In the genomic region with DNA sequence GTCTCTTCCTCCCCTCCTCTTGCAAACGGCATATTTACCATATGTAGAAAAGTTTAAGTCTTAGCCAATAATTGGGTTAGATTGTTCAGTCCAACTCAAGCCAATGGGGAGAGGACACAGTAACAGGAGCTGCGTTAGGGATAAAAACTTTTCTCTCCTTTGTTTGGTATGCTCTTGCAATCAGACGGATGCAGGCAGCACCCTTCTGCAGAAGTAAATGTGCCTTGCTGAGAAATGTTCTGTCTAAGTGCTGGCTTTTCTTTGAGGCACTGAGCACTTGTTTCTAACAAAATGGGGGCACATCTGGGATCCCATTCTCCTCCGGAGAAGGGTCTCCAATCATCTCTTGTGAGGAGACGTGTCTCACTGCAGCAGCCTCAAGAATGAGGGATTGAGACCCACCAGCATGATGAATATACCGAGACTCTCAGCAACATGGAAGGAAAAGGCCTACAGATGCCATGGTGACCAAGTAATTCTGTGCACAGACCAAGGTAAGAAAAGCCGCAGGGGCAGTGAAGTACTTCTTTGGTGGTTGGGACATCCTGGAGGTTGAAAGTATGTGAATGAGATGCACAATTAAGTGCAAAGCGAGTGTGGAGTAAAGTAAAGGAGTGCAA, we compare ENCODE assay signal across 24 cellular contexts. TPM values are rescaled to one million over a fixed set of nuclear protein-coding genes. Genes with fewer than 3 reads are reported as not detected.
DNase-seq lines count a peak whose midpoint lies in the region; ATAC-seq, FAIRE-seq and TF ChIP-seq lines count a peak whose summit lies in the region.
"Had no signal": no experiment of that assay in that cellular context is flagged by ENCODE, and none has a peak within 500 bp of the region (broad histone marks: within the 10 kb centered on the region; RNA-seq: fewer than 3 reads in every experiment).

No MANE protein-coding gene starts in this region.

- H2AFZ ChIP-seq in HepG2 (ENCODE audit: low read length): no peak overlapping the region

- no peaks in the 10 kb centered on the region for H3K27me3 ChIP-seq in HepG2 (ENCODE audit: control insufficient read depth in 1 of 2, insufficient read depth in 2 of 2, low read length in 2 of 2)
- no peaks in the 10 kb centered on the region for H3K27me3 ChIP-seq in right lobe of liver
- H3K27me3 ChIP-seq in ovary: no peaks in the 10 kb centered on the region
- H3K27me3 ChIP-seq: stomach, tibial nerve had no signal

- H3K27me3 Mint-ChIP-seq in activated T-cell treated with anti-CD3 and anti-CD28 coated beads, Interleukin-2, amount 50 U/mL, for 4 hours (ENCODE audit: low read depth): no peaks in the 10 kb centered on the region
- H3K27me3 Mint-ChIP-seq: activated B cell treated with CpG ODN at 0.5 μM for 24 hours; activated naive CD4-positive, alpha-beta T cell treated with anti-CD3 and anti-CD28 coated beads, Interleukin-2, amount 10 ng/mL, durations not matched to agents 7 days and 5 days; CD4-positive, alpha-beta memory T cell had no signal

- TF ChIP-seq CTCF in HepG2 (CRISPR knock-in tag; IDR thresholded peaks at IDR 0.05) (no peak), right lobe of liver (IDR thresholded peaks at IDR 0.05) (no peak), ovary (IDR thresholded peaks at IDR 0.05) (no peak)

- no peak overlapping the region for H3K4me3 Mint-ChIP-seq in stimulated activated effector memory CD8-positive, alpha-beta T cell treated with anti-CD3 and anti-CD28 coated beads, Interleukin-12 subunit alpha, Interleukin-12 subunit beta, amount 100 ng/mL, for 72 hours
- no peak overlapping the region for H3K4me3 Mint-ChIP-seq in activated T-cell treated with anti-CD3 and anti-CD28 coated beads, Interleukin-2, amount 50 U/mL, for 4 hours
- H3K4me3 Mint-ChIP-seq: activated B cell treated with CpG ODN at 0.5 μM for 24 hours; activated naive CD4-positive, alpha-beta T cell treated with anti-CD3 and anti-CD28 coated beads, Interleukin-2, amount 10 ng/mL, durations not matched to agents 7 days and 5 days; activated T-cell treated with anti-CD3 and anti-CD28 coated beads, Interleukin-2, amount 50 U/mL, for 72 hours; CD4-positive, alpha-beta memory T cell had no signal

- in situ Hi-C loops in HepG2 (cut with HindIII; ENCODE audit: extremely low pct_ligation_motif_present, low pct_unique_long_range_greater_than_20kb): no loop called here

- H3K36me3 Mint-ChIP-seq in stimulated activated effector memory CD8-positive, alpha-beta T cell treated with anti-CD3 and anti-CD28 coated beads, Interleukin-12 subunit alpha, Interleukin-12 subunit beta, amount 100 ng/mL, for 72 hours: peaks cover 88% of the 10 kb centered on the region
- H3K36me3 Mint-ChIP-seq in activated T-cell treated with anti-CD3 and anti-CD28 coated beads, Interleukin-2, amount 50 U/mL, for 4 hours (ENCODE audit: insufficient read depth): peaks cover 69% of the 10 kb centered on the region

- no peak for FAIRE-seq in HepG2 (lab: Jason Lieb, UNC)
- FAIRE-seq: colon had no signal

- no peaks in the 10 kb centered on the region for H3K79me2 ChIP-seq in HepG2 (ENCODE audit: insufficient read depth, low read length)

- DNase-seq in HepG2 (ENCODE audit: low spot score) (no peak), right lobe of liver (no peak), MV-4-11 (lab: John Stamatoyannopoulos, UW) (peak; percentile 24), dermis blood vessel endothelial cell (peak; percentile 8), ovary (no peak)
- no peak for DNase-seq in stimulated activated effector memory CD8-positive, alpha-beta T cell treated with anti-CD3 and anti-CD28 coated beads, Interleukin-12 subunit alpha, Interleukin-12 subunit beta, amount 100 ng/mL, for 72 hours (ENCODE audit: low spot score in 2 of 2)
- DNase-seq in activated T-cell treated with anti-CD3 and anti-CD28 coated beads, Interleukin-2, amount 50 U/mL, for 4 hours: no peak
- DNase-seq: activated B cell treated with CpG ODN at 0.5 μM for 24 hours; activated CD8-positive, alpha-beta memory T cell treated with anti-CD3 and anti-CD28 coated beads for 24 hours; activated naive CD4-positive, alpha-beta T cell treated with anti-CD3 and anti-CD28 coated beads, Interleukin-2, amount 10 ng/mL, durations not matched to agents 7 days and 5 days; activated T-cell treated with anti-CD3 and anti-CD28 coated beads, Interleukin-2, amount 50 U/mL, for 72 hours; CD4-positive, alpha-beta memory T cell; GDM1; Karpas-422; NCI-H1092; NCI-H2029 treated with DMSO at 0.1 percent for 48 hours; retina; stimulated activated CD4-positive, alpha-beta T cell treated with anti-CD3 and anti-CD28 coated beads, Interleukin-4, amount 100 ng/mL, for 24 hours; stomach; T1000 had no signal

- TF ChIP-seq POLR2A in HepG2 (IDR thresholded peaks at IDR 0.05; ENCODE audit: insufficient read depth in 1 of 2, low read depth in 2 of 2, low read length in 2 of 2) (no peak), right lobe of liver (IDR thresholded peaks at IDR 0.05) (no peak), ovary (IDR thresholded peaks at IDR 0.05) (no peak)

- H3K9me3 Mint-ChIP-seq in stimulated activated effector memory CD8-positive, alpha-beta T cell treated with anti-CD3 and anti-CD28 coated beads, Interleukin-12 subunit alpha, Interleukin-12 subunit beta, amount 100 ng/mL, for 72 hours: peaks cover 24% of the 10 kb centered on the region
- peaks cover 50% of the 10 kb centered on the region for H3K9me3 Mint-ChIP-seq in activated T-cell treated with anti-CD3 and anti-CD28 coated beads, Interleukin-2, amount 50 U/mL, for 4 hours

- no peak for TF ChIP-seq RAD21 in HepG2 (CRISPR knock-in tag; IDR thresholded peaks at IDR 0.05)

- intact Hi-C loops in HepG2 (cut with micrococcal nuclease; ENCODE audit: unreplicated experiment): no loop called here
- intact Hi-C loops in right lobe of liver (cut with DNase I): no loop called here
- intact Hi-C loops in ovary (cut with DNase I): no loop called here

- H3K4me2 ChIP-seq in HepG2 (ENCODE audit: low read depth, low read length): no peak overlapping the region

- TF ChIP-seq EP300 in HepG2 (IDR thresholded peaks at IDR 0.05; ENCODE audit: low read depth in 2 of 2, low read length in 2 of 2) (no peak), HepG2 (CRISPR knock-in tag; IDR thresholded peaks at IDR 0.05; ENCODE audit: borderline replicate concordance) (no peak), ovary (IDR thresholded peaks at IDR 0.05) (no peak)

- no peaks in the 10 kb centered on the region for H4K20me1 ChIP-seq in HepG2 (ENCODE audit: insufficient read depth, low read length)

- CTCF ChIA-PET in HepG2 (lab: Yijun Ruan, JAX; ENCODE audit: low intra/inter-chr PET ratio, low total read pairs): no interaction called here

- ATAC-seq in HepG2: no peak
- ATAC-seq in right lobe of liver: no peak
- ATAC-seq in stimulated activated effector memory CD8-positive, alpha-beta T cell treated with anti-CD3 and anti-CD28 coated beads, Interleukin-12 subunit alpha, Interleukin-12 subunit beta, amount 100 ng/mL, for 72 hours: no peak
- ATAC-seq in activated T-cell treated with anti-CD3 and anti-CD28 coated beads, Interleukin-2, amount 50 U/mL, for 4 hours: no peak
- ATAC-seq in HG02678 (IDR thresholded peaks at IDR 0.05; ENCODE audit: unreplicated experiment): no peak
- ATAC-seq: activated T-cell treated with anti-CD3 and anti-CD28 coated beads, Interleukin-2, amount 50 U/mL, for 72 hours had no signal

- H3K4me1 ChIP-seq in HepG2 (ENCODE audit: insufficient read depth, low read length) (peaks cover 8% of the 10 kb centered on the region; the same call in 1 of the 2 replicates), right lobe of liver (no peaks in the 10 kb centered on the region), ovary (ENCODE audit: insufficient read depth) (no peaks in the 10 kb centered on the region)
- H3K4me1 ChIP-seq: stomach, tibial nerve had no signal

- H3K27ac Mint-ChIP-seq in stimulated activated effector memory CD8-positive, alpha-beta T cell treated with anti-CD3 and anti-CD28 coated beads, Interleukin-12 subunit alpha, Interleukin-12 subunit beta, amount 100 ng/mL, for 72 hours: peak overlapping the region; percentile 79
- H3K27ac Mint-ChIP-seq: activated B cell treated with CpG ODN at 0.5 μM for 24 hours; activated naive CD4-positive, alpha-beta T cell treated with anti-CD3 and anti-CD28 coated beads, Interleukin-2, amount 10 ng/mL, durations not matched to agents 7 days and 5 days; activated T-cell treated with anti-CD3 and anti-CD28 coated beads, Interleukin-2, amount 50 U/mL, for 72 hours had no signal

- H3K36me3 ChIP-seq in HepG2 (replicated peaks in 1 of 2; ENCODE audit: control insufficient read depth in 1 of 2, insufficient read depth in 2 of 2, low read length in 2 of 2) (no peaks in the 10 kb centered on the region), right lobe of liver (peaks cover 0 to 8% (median 2%) of the 10 kb centered on the region in 4 donors), ovary (no peaks in the 10 kb centered on the region)

- BruUV-seq in HepG2 (replicated peaks; lab: Mats Ljungman, UMichigan): no TSS peak

- POLR2A ChIA-PET in HepG2 (lab: Yijun Ruan, JAX): no interaction called here

- H3K27ac ChIP-seq in HepG2 (ENCODE audit: extremely low read length, insufficient read depth, low read length) (no peak overlapping the region), right lobe of liver (no peak overlapping the region), ovary (no peak overlapping the region)
- H3K27ac ChIP-seq: stomach, tibial nerve had no signal

- WGBS in HepG2 (ENCODE audit: low lambda C conversion rate): 91% methylated on average over 8 of the region's 8 CpGs
- WGBS in right lobe of liver (ENCODE audit: insufficient coverage, low coverage, low lambda C conversion rate, missing lambda C conversion rate): 94% methylated on average over 7 of the region's 8 CpGs
- 98 to 99% (median 98%) methylated on average over 8 of the region's 8 CpGs for WGBS in ovary, 3 donors

- H3K9me3 ChIP-seq in HepG2 (ENCODE audit: low read length) (peaks cover 34% of the 10 kb centered on the region), right lobe of liver (peaks cover 0 to 12% (median 3%) of the 10 kb centered on the region in 4 donors), ovary (no peaks in the 10 kb centered on the region)

- no peak overlapping the region for H3K9ac ChIP-seq in HepG2 (ENCODE audit: insufficient read depth, low read depth, low read length)

- H3K4me1 Mint-ChIP-seq in stimulated activated effector memory CD8-positive, alpha-beta T cell treated with anti-CD3 and anti-CD28 coated beads, Interleukin-12 subunit alpha, Interleukin-12 subunit beta, amount 100 ng/mL, for 72 hours: no peaks in the 10 kb centered on the region
- H3K4me1 Mint-ChIP-seq in activated T-cell treated with anti-CD3 and anti-CD28 coated beads, Interleukin-2, amount 50 U/mL, for 4 hours (ENCODE audit: low read depth): no peaks in the 10 kb centered on the region
- H3K4me1 Mint-ChIP-seq: activated B cell treated with CpG ODN at 0.5 μM for 24 hours; CD4-positive, alpha-beta memory T cell had no signal

- H3K4me3 ChIP-seq in HepG2 (replicated peaks in 1 of 3; ENCODE audit: insufficient read depth in 1 of 3, low read depth in 2 of 3, low read length in 3 of 3): no peak overlapping the region
- H3K4me3 ChIP-seq in right lobe of liver: no peak overlapping the region
- no peak overlapping the region for H3K4me3 ChIP-seq in ovary
- H3K4me3 ChIP-seq: lung, stomach, tibial nerve had no signal

RNA-seq across cellular contexts. Expression of gene GNG4, which starts 20.7 kb away (rescaled TPM):
- 27.1 and 37.9 TPM in 2 replicates for total RNA-seq in HepG2 (2016; rRNA removed; fragmentation: Illumina TruSeq; extraction: Trizol)
- 28.1 and 31.3 TPM in 2 replicates for total RNA-seq in HepG2 (2016; cell fraction: cytosol; rRNA removed; fragmentation: Illumina TruSeq; extraction: Trizol; ENCODE audit: low read depth)
- total RNA-seq in HepG2 (2016; cell fraction: insoluble cytoplasmic fraction; rRNA removed; fragmentation: Illumina TruSeq; extraction: Trizol): 27.0 and 27.4 TPM in 2 replicates
- 74.8 and 75.1 TPM in 2 replicates for total RNA-seq in HepG2 (2016; cell fraction: membrane; rRNA removed; fragmentation: Illumina TruSeq; extraction: Trizol)
- 9.7 and 12.9 TPM in 2 replicates for total RNA-seq in HepG2 (2016; cell fraction: nucleus; rRNA removed; fragmentation: Illumina TruSeq; extraction: Trizol)
- polyA plus RNA-seq in HepG2 (2011; rRNA removed): 64.3 and 69.5 TPM in 2 replicates
- 72.9 and 80.9 TPM in 2 replicates for polyA plus RNA-seq in HepG2 (2011; cell fraction: cytosol; rRNA removed)
- 15.1 and 22.2 TPM in 2 replicates for polyA plus RNA-seq in HepG2 (2011; cell fraction: nucleus; rRNA removed)
- 49.1 and 73.9 TPM in 2 replicates for polyA plus RNA-seq in HepG2 (2012)
- 94.4 and 111 TPM in 2 replicates for polyA plus RNA-seq in HepG2 (2016; cell fraction: cytosol; fragmentation: Illumina TruSeq; extraction: Trizol; ENCODE audit: low read depth)
- polyA plus RNA-seq in HepG2 (2016; cell fraction: insoluble cytoplasmic fraction; fragmentation: Illumina TruSeq; extraction: Trizol; ENCODE audit: low read depth): 59.8 and 79.1 TPM in 2 replicates
- polyA plus RNA-seq in HepG2 (2016; cell fraction: membrane; fragmentation: Illumina TruSeq; extraction: Trizol; ENCODE audit: low read depth): 164 and 165 TPM in 2 replicates
- 39.1 and 40.5 TPM in 2 replicates for polyA plus RNA-seq in HepG2 (2016; cell fraction: nucleus; fragmentation: Illumina TruSeq; extraction: Trizol; ENCODE audit: insufficient read depth, low read depth)
- polyA minus RNA-seq in HepG2 (2011; rRNA and poly(A)+ RNA removed; ENCODE audit: low replicate concordance): 0.07 and 47.0 TPM in 2 replicates
- polyA minus RNA-seq in HepG2 (2011; cell fraction: cytosol; rRNA and poly(A)+ RNA removed): 35.9 and 45.7 TPM in 2 replicates
- 7.2 and 9.6 TPM in 2 replicates for polyA minus RNA-seq in HepG2 (2011; cell fraction: nucleus; rRNA and poly(A)+ RNA removed)
- total RNA-seq in right lobe of liver: under 1 TPM in 2 of 6 experiments, not detected in 4; 0.18 to 0.50 TPM
- 0.17 and 1.2 TPM in 2 replicates for total RNA-seq in dermis blood vessel endothelial cell
- 1 to 10 TPM in 1 of 3 donors, under 1 TPM in 2; 0.26 to 1.4 (median 0.58) TPM for total RNA-seq in activated T-cell treated with anti-CD3 and anti-CD28 coated beads, Interleukin-2, amount 50 U/mL, for 4 hours
- total RNA-seq in ovary: 10 to 100 TPM; 14.2 to 43.9 (median 32.1) TPM
- polyA plus RNA-seq in ovary: 10 to 100 TPM; 19.4 to 62.4 TPM
- polyA plus RNA-seq: CD4-positive, alpha-beta memory T cell had no signal

Comparison
In these comparisons a context has a peak if more than half of its experiments do, and no peak if none do; other contexts are left out.
1. DNase-seq: peak in MV-4-11 (single experiment) and dermis blood vessel endothelial cell (single experiment); none in HepG2 (single experiment), right lobe of liver (0 of 3), stimulated activated effector memory CD8-positive, alpha-beta T cell treated with anti-CD3 and anti-CD28 coated beads, Interleukin-12 subunit alpha, Interleukin-12 subunit beta, amount 100 ng/mL, for 72 hours (0 of 2), activated T-cell treated with anti-CD3 and anti-CD28 coated beads, Interleukin-2, amount 50 U/mL, for 4 hours (single experiment) and ovary (0 of 5).